Comparison of ENCODE assay signal across 8 cellular contexts in the genomic region with DNA sequence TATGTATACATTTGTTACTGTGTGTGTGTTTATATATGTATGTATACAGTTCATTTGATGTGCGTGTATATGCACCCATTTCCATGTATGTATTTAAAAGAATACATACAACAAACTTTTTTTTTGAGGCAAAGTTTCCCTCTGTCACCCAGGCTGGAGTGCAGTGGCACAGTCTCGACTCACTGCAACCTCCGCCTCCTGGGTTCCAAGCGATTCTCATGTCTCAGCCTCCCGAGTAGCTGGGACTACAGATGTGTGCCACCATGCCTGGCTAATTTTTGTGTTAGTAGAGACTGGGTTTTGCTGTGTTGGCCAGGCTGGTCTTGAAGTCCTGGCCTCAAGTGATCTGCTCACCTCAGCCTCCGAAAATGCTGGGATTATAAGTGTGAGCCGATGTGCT.
DNase-seq lines count a peak whose midpoint lies in the region; ATAC-seq and TF ChIP-seq lines count a peak whose summit lies in the region.
"Not testable (repeated sequence)": the region's sequence is repeated elsewhere in the genome, so short reads cannot be mapped to it uniquely, and the experiment has no call there.

No MANE protein-coding gene starts in this region.

- not testable (repeated sequence) for TF ChIP-seq CTCF in Loucy (conservative IDR thresholded peaks at IDR 0.05; ENCODE audit: low read length); VCaP (conservative IDR thresholded peaks at IDR 0.05); nephron (IDR thresholded peaks at IDR 0.05; ENCODE audit: unreplicated experiment in 3 of 3); spleen (IDR thresholded peaks at IDR 0.05 in 8 of 11, conservative IDR thresholded peaks at IDR 0.05 in 3 of 11)

- not testable (repeated sequence) for H4K20me1 ChIP-seq in Loucy (ENCODE audit: insufficient read depth, low read length, poor library complexity, severe bottlenecking)

- peak; percentile 14 for ATAC-seq in left lobe of liver

- peaks cover 31 to 35% (median 32%) of the 10 kb centered on the region in 3 donors for H3K4me1 Mint-ChIP-seq in CD8-positive, alpha-beta memory T cell
- peaks cover 49% of the 10 kb centered on the region for H3K4me1 Mint-ChIP-seq in activated T-helper 1 cell treated with anti-CD3 and anti-CD28 coated beads, Interleukin-12 subunit alpha, Interleukin-12 subunit beta, Interleukin-2, Interleukin-4 antibody, amounts not matched to agents 30 ng/mL and 10 ng/mL and 1 ng/mL, durations not matched to agents 14 hours and 24 hours and 36 hours (ENCODE audit: low read depth)
- peaks cover 66% of the 10 kb centered on the region for H3K4me1 Mint-ChIP-seq in nephron

- H3F3A ChIP-seq in Loucy (ENCODE audit: low read depth) = not testable (repeated sequence)

- H3K9me2 ChIP-seq in Loucy (replicated peaks; ENCODE audit: low read depth, low read length) = not testable (repeated sequence)

- not testable (repeated sequence) for H3K9ac ChIP-seq in Loucy (ENCODE audit: low read depth, low read length, poor library complexity, severe bottlenecking); endocrine pancreas (ENCODE audit: control insufficient read depth, insufficient read depth, low read length)

- CTCF ChIA-PET in CD8-positive, alpha-beta memory T cell (lab: Charles Lee) = interaction anchor here (1.7 kb wide), 1 partner anchor 46 kb away, joined by 5 read pairs; no protein-coding TSS in a partner anchor

- H3K27ac ChIP-seq in CD8-positive, alpha-beta memory T cell (ENCODE audit: low read depth, low read length) = peak overlapping the region; percentile 38
- peak overlapping the region; percentile 19 for H3K27ac ChIP-seq in VCaP
- peak overlapping the region in 5 of 8 donors; percentile 0 to 65 (median 62) for H3K27ac ChIP-seq in spleen

- peaks cover 3 to 21% (median 11%) of the 10 kb centered on the region in 3 donors for H3K36me3 Mint-ChIP-seq in CD8-positive, alpha-beta memory T cell
- H3K36me3 Mint-ChIP-seq in activated T-helper 1 cell treated with anti-CD3 and anti-CD28 coated beads, Interleukin-12 subunit alpha, Interleukin-12 subunit beta, Interleukin-2, Interleukin-4 antibody, amounts not matched to agents 30 ng/mL and 10 ng/mL and 1 ng/mL, durations not matched to agents 14 hours and 24 hours and 36 hours (ENCODE audit: low read depth) = peaks cover 15% of the 10 kb centered on the region
- H3K36me3 Mint-ChIP-seq in nephron (ENCODE audit: low read depth) = not testable (repeated sequence)

- H2AFZ ChIP-seq in Loucy (ENCODE audit: low read length) = not testable (repeated sequence)

- H3K27ac Mint-ChIP-seq in CD8-positive, alpha-beta memory T cell = peak overlapping the region in 7 of 8 donors; percentile 78 to 95 (median 93)
- H3K27ac Mint-ChIP-seq in activated T-helper 1 cell treated with anti-CD3 and anti-CD28 coated beads, Interleukin-12 subunit alpha, Interleukin-12 subunit beta, Interleukin-2, Interleukin-4 antibody, amounts not matched to agents 30 ng/mL and 10 ng/mL and 1 ng/mL, durations not matched to agents 14 hours and 24 hours and 36 hours = peak overlapping the region; percentile 13
- H3K27ac Mint-ChIP-seq in nephron = peak overlapping the region; percentile 89 to 93 (median 90)

- H3K9me3 Mint-ChIP-seq in CD8-positive, alpha-beta memory T cell; activated T-helper 1 cell treated with anti-CD3 and anti-CD28 coated beads, Interleukin-12 subunit alpha, Interleukin-12 subunit beta, Interleukin-2, Interleukin-4 antibody, amounts not matched to agents 30 ng/mL and 10 ng/mL and 1 ng/mL, durations not matched to agents 14 hours and 24 hours and 36 hours; nephron: not testable (repeated sequence)

- H3K9me3 ChIP-seq in CD8-positive, alpha-beta memory T cell (ENCODE audit: low read length); Loucy (ENCODE audit: insufficient read depth, low read depth, low read length); endocrine pancreas (ENCODE audit: control insufficient read depth, low read length); spleen: not testable (repeated sequence)

- intact Hi-C loops in activated T-helper 1 cell treated with anti-CD3 and anti-CD28 coated beads, Interleukin-12 subunit alpha, Interleukin-12 subunit beta, Interleukin-2, Interleukin-4 antibody, amounts not matched to agents 30 ng/mL and 10 ng/mL and 1 ng/mL, durations not matched to agents 14 hours and 24 hours and 36 hours (cut with micrococcal nuclease) = loop anchor here (2.0 kb wide), 1 partner anchor 16 kb away; no protein-coding TSS in a partner anchor
- intact Hi-C loops in spleen (cut with DNase I; ENCODE audit: low total_unique reads) = not testable (repeated sequence)

- 89 to 95% (median 93%) methylated on average over 7 of the region's 7 CpGs for WGBS in spleen, 5 donors

- H3K4me3 Mint-ChIP-seq in CD8-positive, alpha-beta memory T cell = peak overlapping the region in 3 of 7 donors; percentile 34 to 59 (median 40)
- H3K4me3 Mint-ChIP-seq in activated T-helper 1 cell treated with anti-CD3 and anti-CD28 coated beads, Interleukin-12 subunit alpha, Interleukin-12 subunit beta, Interleukin-2, Interleukin-4 antibody, amounts not matched to agents 30 ng/mL and 10 ng/mL and 1 ng/mL, durations not matched to agents 14 hours and 24 hours and 36 hours; nephron: not testable (repeated sequence)

- peak overlapping the region; percentile 38 for H3K4me2 ChIP-seq in Loucy (ENCODE audit: low read depth, low read length, poor library complexity, severe bottlenecking)

- POLR2A ChIA-PET in CD8-positive, alpha-beta memory T cell (lab: Charles Lee) = not testable (repeated sequence)

- peak overlapping the region; percentile 4 for H3K4me3 ChIP-seq in CD8-positive, alpha-beta memory T cell (ENCODE audit: low read length)
- not testable (repeated sequence) for H3K4me3 ChIP-seq in Loucy (ENCODE audit: low read length, poor library complexity, severe bottlenecking); spleen
- peak overlapping the region; percentile 84 for H3K4me3 ChIP-seq in endocrine pancreas (ENCODE audit: control insufficient read depth, insufficient read depth, low read length)

- not testable (repeated sequence) for H3K27me3 ChIP-seq in CD8-positive, alpha-beta memory T cell (ENCODE audit: insufficient read depth, low read length, poor library complexity, severe bottlenecking); Loucy (ENCODE audit: insufficient read depth, low read length, poor library complexity, severe bottlenecking); endocrine pancreas (ENCODE audit: control insufficient read depth, insufficient read depth, low read length); spleen (replicated peaks in 1 of 7)

- not testable (repeated sequence) for DNase-seq in CD8-positive, alpha-beta memory T cell; activated T-helper 1 cell treated with anti-CD3 and anti-CD28 coated beads, Interleukin-12 subunit alpha, Interleukin-12 subunit beta, Interleukin-2, Interleukin-4 antibody, amounts not matched to agents 30 ng/mL and 10 ng/mL and 1 ng/mL, durations not matched to agents 14 hours and 24 hours and 36 hours (ENCODE audit: low spot score); left lobe of liver (ENCODE audit: low spot score); spleen

- TF ChIP-seq POLR2A in spleen (IDR thresholded peaks at IDR 0.05) = not testable (repeated sequence)

- H3K27me3 Mint-ChIP-seq in CD8-positive, alpha-beta memory T cell; activated T-helper 1 cell treated with anti-CD3 and anti-CD28 coated beads, Interleukin-12 subunit alpha, Interleukin-12 subunit beta, Interleukin-2, Interleukin-4 antibody, amounts not matched to agents 30 ng/mL and 10 ng/mL and 1 ng/mL, durations not matched to agents 14 hours and 24 hours and 36 hours (ENCODE audit: insufficient read depth); nephron (ENCODE audit: low read depth): not testable (repeated sequence)

- peaks cover 66% of the 10 kb centered on the region for H3K4me1 ChIP-seq in CD8-positive, alpha-beta memory T cell (ENCODE audit: insufficient read depth, low read length)
- peaks cover 68% of the 10 kb centered on the region for H3K4me1 ChIP-seq in Loucy (ENCODE audit: insufficient read depth, low read length, poor library complexity, severe bottlenecking)
- H3K4me1 ChIP-seq in endocrine pancreas (ENCODE audit: control insufficient read depth, insufficient read depth, low read length) = not testable (repeated sequence)
- H3K4me1 ChIP-seq in spleen = peaks cover 0 to 71% (median 30%) of the 10 kb centered on the region in 6 donors

- H3K36me3 ChIP-seq in CD8-positive, alpha-beta memory T cell (ENCODE audit: insufficient read depth, low read length); Loucy (ENCODE audit: insufficient read depth, low read length); endocrine pancreas (ENCODE audit: control insufficient read depth, insufficient read depth, low read length); spleen: not testable (repeated sequence)

- peaks cover 23% of the 10 kb centered on the region for H3K79me2 ChIP-seq in Loucy (ENCODE audit: insufficient read depth, low read length)

Comparison
In these comparisons a context has a peak if more than half of its experiments do, and no peak if none do; other contexts are left out.
1. H3K27ac Mint-ChIP-seq: peak in every context shown above with its lines; median percentile 93 in CD8-positive, alpha-beta memory T cell; 90 in nephron; 13 in activated T-helper 1 cell treated with anti-CD3 and anti-CD28 coated beads, Interleukin-12 subunit alpha, Interleukin-12 subunit beta, Interleukin-2, Interleukin-4 antibody, amounts not matched to agents 30 ng/mL and 10 ng/mL and 1 ng/mL, durations not matched to agents 14 hours and 24 hours and 36 hours.